Comparison of ENCODE assay signal across 1 cellular context in the genomic region with DNA sequence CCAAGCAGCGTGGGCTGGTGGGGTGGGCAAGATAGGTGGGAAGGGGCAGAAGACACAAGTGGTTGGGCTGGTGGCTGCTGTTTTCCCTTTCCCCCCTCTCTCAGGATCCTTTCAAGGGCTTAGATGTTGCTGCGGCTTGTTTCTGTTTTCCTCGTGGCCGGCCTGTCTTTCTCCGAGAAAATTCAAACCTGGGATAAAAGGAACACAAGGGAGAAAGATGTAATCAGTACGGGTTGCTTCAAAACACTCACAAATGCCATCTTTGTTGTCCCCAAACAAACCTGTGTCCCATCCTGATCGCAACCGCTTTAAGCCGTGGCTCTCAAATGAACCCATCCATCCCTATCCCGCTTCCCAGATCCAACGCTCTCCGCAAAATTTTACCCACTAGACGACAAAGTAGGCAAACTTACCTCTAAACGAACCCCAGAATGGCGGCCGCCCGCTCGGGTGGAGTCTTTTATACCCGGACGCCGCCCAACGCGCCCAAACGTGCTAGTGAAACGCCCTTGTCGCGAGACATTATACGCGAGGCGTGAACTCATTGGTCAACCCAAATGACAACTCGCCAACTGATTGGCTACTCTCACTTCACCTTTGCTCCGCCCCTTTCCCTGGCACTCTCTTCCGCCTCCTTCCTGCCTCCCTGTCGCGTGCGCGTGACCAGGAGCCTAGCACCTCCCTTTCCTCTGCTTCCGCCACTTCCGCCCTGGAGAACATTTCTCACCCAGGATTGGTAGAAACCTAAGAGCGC.
TF ChIP-seq lines count a peak whose summit lies in the region.

A gene (minus strand): TSS at position 433 of the 754 bp plus-strand sequence. CDS start 7,299 bp downstream, outside the sequence.

TF ChIP-seq in HepG2, 621 proteins besides CTCF, POLR2A, EP300 and RAD21 (continued from another document and continues in another):
- TF ChIP-seq, protein P1, sequence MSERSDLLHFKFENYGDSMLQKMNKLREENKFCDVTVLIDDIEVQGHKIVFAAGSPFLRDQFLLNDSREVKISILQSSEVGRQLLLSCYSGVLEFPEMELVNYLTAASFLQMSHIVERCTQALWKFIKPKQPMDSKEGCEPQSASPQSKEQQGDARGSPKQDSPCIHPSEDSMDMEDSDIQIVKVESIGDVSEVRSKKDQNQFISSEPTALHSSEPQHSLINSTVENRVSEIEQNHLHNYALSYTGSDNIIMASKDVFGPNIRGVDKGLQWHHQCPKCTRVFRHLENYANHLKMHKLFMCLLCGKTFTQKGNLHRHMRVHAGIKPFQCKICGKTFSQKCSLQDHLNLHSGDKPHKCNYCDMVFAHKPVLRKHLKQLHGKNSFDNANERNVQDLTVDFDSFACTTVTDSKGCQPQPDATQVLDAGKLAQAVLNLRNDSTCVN (CRISPR knock-in tag; IDR thresholded peaks at IDR 0.05; ENCODE audit: borderline replicate concordance): no peak
- TF ChIP-seq ZNF441 (CRISPR knock-in tag; IDR thresholded peaks at IDR 0.05; ENCODE audit: borderline replicate concordance) (peak; percentile 54; the same call in 1 of the 2 replicates), SP5 (CRISPR knock-in tag; IDR thresholded peaks at IDR 0.05; ENCODE audit: borderline replicate concordance, low read depth) (peak; percentile 50; the same call in 1 of the 2 replicates), MTA3 (CRISPR knock-in tag; IDR thresholded peaks at IDR 0.05) (no peak), ZNF552 (CRISPR knock-in tag; IDR thresholded peaks at IDR 0.05; ENCODE audit: borderline replicate concordance) (no peak), PTBP1 (IDR thresholded peaks at IDR 0.05; ENCODE audit: low read depth, low read length, poor library complexity, severe bottlenecking) (no peak), POLR2AphosphoS5 (IDR thresholded peaks at IDR 0.05; ENCODE audit: low read depth, low read length) (peak; percentile 99), ZNF564 (CRISPR knock-in tag; IDR thresholded peaks at IDR 0.05) (no peak), JUN (CRISPR knock-in tag; IDR thresholded peaks at IDR 0.05) (no peak), ZSCAN29 (CRISPR knock-in tag; conservative IDR thresholded peaks at IDR 0.05) (no peak), ZNF674 (CRISPR knock-in tag; IDR thresholded peaks at IDR 0.05; ENCODE audit: low read depth) (0 out of 2 replicates have a peak, but pooled peaks have one; percentile 59), ETV5 (CRISPR knock-in tag; IDR thresholded peaks at IDR 0.05; ENCODE audit: borderline replicate concordance) (no peak; the same call in 1 of the 2 replicates), KDM2A (CRISPR knock-in tag; IDR thresholded peaks at IDR 0.05; ENCODE audit: borderline replicate concordance, low read depth) (peak; percentile 71), TBX3 (IDR thresholded peaks at IDR 0.05; ENCODE audit: borderline replicate concordance) (peak; percentile 97), SIN3B (IDR thresholded peaks at IDR 0.05; ENCODE audit: low read length) (peak; percentile 74; the same call in 1 of the 2 replicates), MED13 (CRISPR knock-in tag; IDR thresholded peaks at IDR 0.05) (peak; percentile 38; the same call in 1 of the 2 replicates), RXRA (CRISPR knock-in tag; IDR thresholded peaks at IDR 0.05) (peak; percentile 10; the same call in 1 of the 2 replicates), ZNF235 (CRISPR knock-in tag; IDR thresholded peaks at IDR 0.05; ENCODE audit: borderline replicate concordance) (peak; percentile 73), SP4 (CRISPR knock-in tag; IDR thresholded peaks at IDR 0.05) (peak; percentile 93), HHEX (CRISPR knock-in tag; IDR thresholded peaks at IDR 0.05) (0 out of 2 replicates have a peak, but pooled peaks have one; percentile 10), ZNF343 (CRISPR knock-in tag; IDR thresholded peaks at IDR 0.05) (no peak), RBAK (CRISPR knock-in tag; IDR thresholded peaks at IDR 0.05) (no peak), SIX4 (CRISPR knock-in tag; IDR thresholded peaks at IDR 0.05) (0 out of 2 replicates have a peak, but pooled peaks have one; percentile 35), ZNF501 (CRISPR knock-in tag; IDR thresholded peaks at IDR 0.05) (peak; percentile 85; the same call in 1 of the 2 replicates), GATA4 (IDR thresholded peaks at IDR 0.05; ENCODE audit: borderline replicate concordance, low read depth) (peak; percentile 83; the same call in 1 of the 2 replicates)
- TF ChIP-seq, protein P2, sequence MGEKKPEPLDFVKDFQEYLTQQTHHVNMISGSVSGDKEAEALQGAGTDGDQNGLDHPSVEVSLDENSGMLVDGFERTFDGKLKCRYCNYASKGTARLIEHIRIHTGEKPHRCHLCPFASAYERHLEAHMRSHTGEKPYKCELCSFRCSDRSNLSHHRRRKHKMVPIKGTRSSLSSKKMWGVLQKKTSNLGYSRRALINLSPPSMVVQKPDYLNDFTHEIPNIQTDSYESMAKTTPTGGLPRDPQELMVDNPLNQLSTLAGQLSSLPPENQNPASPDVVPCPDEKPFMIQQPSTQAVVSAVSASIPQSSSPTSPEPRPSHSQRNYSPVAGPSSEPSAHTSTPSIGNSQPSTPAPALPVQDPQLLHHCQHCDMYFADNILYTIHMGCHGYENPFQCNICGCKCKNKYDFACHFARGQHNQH (CRISPR knock-in tag; IDR thresholded peaks at IDR 0.05): peak; percentile 84
- TF ChIP-seq, protein P3, sequence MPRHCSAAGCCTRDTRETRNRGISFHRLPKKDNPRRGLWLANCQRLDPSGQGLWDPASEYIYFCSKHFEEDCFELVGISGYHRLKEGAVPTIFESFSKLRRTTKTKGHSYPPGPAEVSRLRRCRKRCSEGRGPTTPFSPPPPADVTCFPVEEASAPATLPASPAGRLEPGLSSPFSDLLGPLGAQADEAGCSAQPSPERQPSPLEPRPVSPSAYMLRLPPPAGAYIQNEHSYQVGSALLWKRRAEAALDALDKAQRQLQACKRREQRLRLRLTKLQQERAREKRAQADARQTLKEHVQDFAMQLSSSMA (CRISPR knock-in tag; IDR thresholded peaks at IDR 0.05): no peak
- TF ChIP-seq, protein P4, sequence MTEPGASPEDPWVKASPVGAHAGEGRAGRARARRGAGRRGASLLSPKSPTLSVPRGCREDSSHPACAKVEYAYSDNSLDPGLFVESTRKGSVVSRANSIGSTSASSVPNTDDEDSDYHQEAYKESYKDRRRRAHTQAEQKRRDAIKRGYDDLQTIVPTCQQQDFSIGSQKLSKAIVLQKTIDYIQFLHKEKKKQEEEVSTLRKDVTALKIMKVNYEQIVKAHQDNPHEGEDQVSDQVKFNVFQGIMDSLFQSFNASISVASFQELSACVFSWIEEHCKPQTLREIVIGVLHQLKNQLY (CRISPR knock-in tag; IDR thresholded peaks at IDR 0.05): peak; percentile 69
- TF ChIP-seq, protein P5, sequence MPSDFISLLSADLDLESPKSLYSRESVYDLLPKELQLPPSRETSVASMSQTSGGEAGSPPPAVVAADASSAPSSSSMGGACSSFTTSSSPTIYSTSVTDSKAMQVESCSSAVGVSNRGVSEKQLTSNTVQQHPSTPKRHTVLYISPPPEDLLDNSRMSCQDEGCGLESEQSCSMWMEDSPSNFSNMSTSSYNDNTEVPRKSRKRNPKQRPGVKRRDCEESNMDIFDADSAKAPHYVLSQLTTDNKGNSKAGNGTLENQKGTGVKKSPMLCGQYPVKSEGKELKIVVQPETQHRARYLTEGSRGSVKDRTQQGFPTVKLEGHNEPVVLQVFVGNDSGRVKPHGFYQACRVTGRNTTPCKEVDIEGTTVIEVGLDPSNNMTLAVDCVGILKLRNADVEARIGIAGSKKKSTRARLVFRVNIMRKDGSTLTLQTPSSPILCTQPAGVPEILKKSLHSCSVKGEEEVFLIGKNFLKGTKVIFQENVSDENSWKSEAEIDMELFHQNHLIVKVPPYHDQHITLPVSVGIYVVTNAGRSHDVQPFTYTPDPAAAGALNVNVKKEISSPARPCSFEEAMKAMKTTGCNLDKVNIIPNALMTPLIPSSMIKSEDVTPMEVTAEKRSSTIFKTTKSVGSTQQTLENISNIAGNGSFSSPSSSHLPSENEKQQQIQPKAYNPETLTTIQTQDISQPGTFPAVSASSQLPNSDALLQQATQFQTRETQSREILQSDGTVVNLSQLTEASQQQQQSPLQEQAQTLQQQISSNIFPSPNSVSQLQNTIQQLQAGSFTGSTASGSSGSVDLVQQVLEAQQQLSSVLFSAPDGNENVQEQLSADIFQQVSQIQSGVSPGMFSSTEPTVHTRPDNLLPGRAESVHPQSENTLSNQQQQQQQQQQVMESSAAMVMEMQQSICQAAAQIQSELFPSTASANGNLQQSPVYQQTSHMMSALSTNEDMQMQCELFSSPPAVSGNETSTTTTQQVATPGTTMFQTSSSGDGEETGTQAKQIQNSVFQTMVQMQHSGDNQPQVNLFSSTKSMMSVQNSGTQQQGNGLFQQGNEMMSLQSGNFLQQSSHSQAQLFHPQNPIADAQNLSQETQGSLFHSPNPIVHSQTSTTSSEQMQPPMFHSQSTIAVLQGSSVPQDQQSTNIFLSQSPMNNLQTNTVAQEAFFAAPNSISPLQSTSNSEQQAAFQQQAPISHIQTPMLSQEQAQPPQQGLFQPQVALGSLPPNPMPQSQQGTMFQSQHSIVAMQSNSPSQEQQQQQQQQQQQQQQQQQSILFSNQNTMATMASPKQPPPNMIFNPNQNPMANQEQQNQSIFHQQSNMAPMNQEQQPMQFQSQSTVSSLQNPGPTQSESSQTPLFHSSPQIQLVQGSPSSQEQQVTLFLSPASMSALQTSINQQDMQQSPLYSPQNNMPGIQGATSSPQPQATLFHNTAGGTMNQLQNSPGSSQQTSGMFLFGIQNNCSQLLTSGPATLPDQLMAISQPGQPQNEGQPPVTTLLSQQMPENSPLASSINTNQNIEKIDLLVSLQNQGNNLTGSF (CRISPR knock-in tag; IDR thresholded peaks at IDR 0.05): peak; percentile 86; the same call in 1 of the 2 replicates
- TF ChIP-seq, protein P6, sequence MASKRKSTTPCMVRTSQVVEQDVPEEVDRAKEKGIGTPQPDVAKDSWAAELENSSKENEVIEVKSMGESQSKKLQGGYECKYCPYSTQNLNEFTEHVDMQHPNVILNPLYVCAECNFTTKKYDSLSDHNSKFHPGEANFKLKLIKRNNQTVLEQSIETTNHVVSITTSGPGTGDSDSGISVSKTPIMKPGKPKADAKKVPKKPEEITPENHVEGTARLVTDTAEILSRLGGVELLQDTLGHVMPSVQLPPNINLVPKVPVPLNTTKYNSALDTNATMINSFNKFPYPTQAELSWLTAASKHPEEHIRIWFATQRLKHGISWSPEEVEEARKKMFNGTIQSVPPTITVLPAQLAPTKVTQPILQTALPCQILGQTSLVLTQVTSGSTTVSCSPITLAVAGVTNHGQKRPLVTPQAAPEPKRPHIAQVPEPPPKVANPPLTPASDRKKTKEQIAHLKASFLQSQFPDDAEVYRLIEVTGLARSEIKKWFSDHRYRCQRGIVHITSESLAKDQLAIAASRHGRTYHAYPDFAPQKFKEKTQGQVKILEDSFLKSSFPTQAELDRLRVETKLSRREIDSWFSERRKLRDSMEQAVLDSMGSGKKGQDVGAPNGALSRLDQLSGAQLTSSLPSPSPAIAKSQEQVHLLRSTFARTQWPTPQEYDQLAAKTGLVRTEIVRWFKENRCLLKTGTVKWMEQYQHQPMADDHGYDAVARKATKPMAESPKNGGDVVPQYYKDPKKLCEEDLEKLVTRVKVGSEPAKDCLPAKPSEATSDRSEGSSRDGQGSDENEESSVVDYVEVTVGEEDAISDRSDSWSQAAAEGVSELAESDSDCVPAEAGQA (IDR thresholded peaks at IDR 0.05; ENCODE audit: low read depth): no peak; the same call in 1 of the 2 replicates
- TF ChIP-seq, protein P6 (CRISPR knock-in tag; IDR thresholded peaks at IDR 0.05; ENCODE audit: borderline replicate concordance): no peak; the same call in 1 of the 2 replicates
- TF ChIP-seq, protein P7, sequence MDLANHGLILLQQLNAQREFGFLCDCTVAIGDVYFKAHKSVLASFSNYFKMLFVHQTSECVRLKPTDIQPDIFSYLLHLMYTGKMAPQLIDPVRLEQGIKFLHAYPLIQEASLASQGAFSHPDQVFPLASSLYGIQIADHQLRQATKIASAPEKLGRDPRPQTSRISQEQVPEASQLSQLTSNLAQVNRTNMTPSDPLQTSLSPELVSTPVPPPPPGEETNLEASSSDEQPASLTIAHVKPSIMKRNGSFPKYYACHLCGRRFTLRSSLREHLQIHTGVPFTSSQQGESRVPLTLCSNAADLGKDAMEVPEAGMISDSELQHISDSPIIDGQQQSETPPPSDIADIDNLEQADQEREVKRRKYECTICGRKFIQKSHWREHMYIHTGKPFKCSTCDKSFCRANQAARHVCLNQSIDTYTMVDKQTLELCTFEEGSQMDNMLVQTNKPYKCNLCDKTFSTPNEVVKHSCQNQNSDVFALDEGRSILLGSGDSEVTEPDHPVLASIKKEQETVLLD (CRISPR knock-in tag; IDR thresholded peaks at IDR 0.05; ENCODE audit: low read depth): no peak
- TF ChIP-seq, protein P8, sequence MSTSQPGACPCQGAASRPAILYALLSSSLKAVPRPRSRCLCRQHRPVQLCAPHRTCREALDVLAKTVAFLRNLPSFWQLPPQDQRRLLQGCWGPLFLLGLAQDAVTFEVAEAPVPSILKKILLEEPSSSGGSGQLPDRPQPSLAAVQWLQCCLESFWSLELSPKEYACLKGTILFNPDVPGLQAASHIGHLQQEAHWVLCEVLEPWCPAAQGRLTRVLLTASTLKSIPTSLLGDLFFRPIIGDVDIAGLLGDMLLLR (CRISPR knock-in tag; IDR thresholded peaks at IDR 0.05): no peak
- TF ChIP-seq, protein P9, sequence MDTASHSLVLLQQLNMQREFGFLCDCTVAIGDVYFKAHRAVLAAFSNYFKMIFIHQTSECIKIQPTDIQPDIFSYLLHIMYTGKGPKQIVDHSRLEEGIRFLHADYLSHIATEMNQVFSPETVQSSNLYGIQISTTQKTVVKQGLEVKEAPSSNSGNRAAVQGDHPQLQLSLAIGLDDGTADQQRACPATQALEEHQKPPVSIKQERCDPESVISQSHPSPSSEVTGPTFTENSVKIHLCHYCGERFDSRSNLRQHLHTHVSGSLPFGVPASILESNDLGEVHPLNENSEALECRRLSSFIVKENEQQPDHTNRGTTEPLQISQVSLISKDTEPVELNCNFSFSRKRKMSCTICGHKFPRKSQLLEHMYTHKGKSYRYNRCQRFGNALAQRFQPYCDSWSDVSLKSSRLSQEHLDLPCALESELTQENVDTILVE (CRISPR knock-in tag; IDR thresholded peaks at IDR 0.05): peak; percentile 93
